ENCODE assay signal across 8 cellular contexts in genomic region chr14:95533822-95534221, GRCh38. TPM values are rescaled to one million over a fixed set of nuclear protein-coding genes. Genes with fewer than 3 reads are reported as not detected.
A peak's percentile ranks its signal among the peaks of the same experiment; 100 is the strongest.
DNase-seq lines count a peak whose midpoint lies in the region; ATAC-seq and TF ChIP-seq lines count a peak whose summit lies in the region.

No MANE protein-coding gene starts in this region.

- DNase-seq in BJ (ENCODE audit: low read depth) (no peak), LNCaP clone FGC (ENCODE audit: low read depth) (no peak), cardiac fibroblast (ENCODE audit: low read depth in 2 of 2) (no peak), naive B cell (no peak), NCI-H1930 (lab: John Stamatoyannopoulos, UW) (no peak)
- DNase-seq in stimulated activated CD4-positive, alpha-beta T cell treated with anti-CD3 and anti-CD28 coated beads, Interleukin-4, amount 100 ng/mL, for 4 hours = no peak

- CTCF ChIA-PET in BJ (lab: Yijun Ruan, JAX) = interaction anchor here (0.6 to 5.4 kb wide), 5 partner anchors 13 to 102 kb away, joined by 3 to 33 read pairs (median 4); no protein-coding TSS in a partner anchor

- peaks cover 38 to 58% (median 54%) of the 10 kb centered on the region in 3 donors for H3K4me1 Mint-ChIP-seq in naive B cell

- peak overlapping the region; percentile 91 to 99 (median 98) for H3K27ac Mint-ChIP-seq in naive B cell

- H3K4me3 ChIP-seq in BJ (ENCODE audit: low read depth, low read length) = peak overlapping the region; percentile 89
- peak overlapping the region; percentile 83 for H3K4me3 ChIP-seq in LNCaP clone FGC (ENCODE audit: low read depth, low read length)
- H3K4me3 ChIP-seq in cardiac fibroblast (replicated peaks in 1 of 2; ENCODE audit: low read depth in 2 of 2, low read length in 2 of 2) = peak overlapping the region; percentile 67 to 81

- no peaks in the 10 kb centered on the region for H3K36me3 ChIP-seq in BJ (ENCODE audit: control insufficient read depth, insufficient read depth, low read length)

- ATAC-seq in naive B cell (ENCODE audit: low read depth in 2 of 2) = no peak
- ATAC-seq in HG02610 (IDR thresholded peaks at IDR 0.05; ENCODE audit: unreplicated experiment) = no peak
- ATAC-seq in GM19351 (IDR thresholded peaks at IDR 0.05; ENCODE audit: unreplicated experiment) = no peak

- TF ChIP-seq CTCF in BJ (IDR thresholded peaks at IDR 0.05; ENCODE audit: insufficient read depth, low read depth, low read length) (no peak), LNCaP clone FGC (IDR thresholded peaks at IDR 0.05; ENCODE audit: control insufficient read depth, extremely low read depth, insufficient read depth) (no peak), cardiac fibroblast (IDR thresholded peaks at IDR 0.05; ENCODE audit: low read depth, low read length) (no peak)

- POLR2A ChIA-PET in BJ (lab: Charles Lee) = no interaction called here

- no peaks in the 10 kb centered on the region for H3K27me3 Mint-ChIP-seq in naive B cell

- no peaks in the 10 kb centered on the region for H3K27me3 ChIP-seq in BJ (ENCODE audit: control insufficient read depth, insufficient read depth, low read length)

- H3K4me3 Mint-ChIP-seq in naive B cell = peak overlapping the region; percentile 82 to 98 (median 93)

- no peaks in the 10 kb centered on the region for H3K36me3 Mint-ChIP-seq in naive B cell

- H3K9me3 Mint-ChIP-seq in naive B cell = no peaks in the 10 kb centered on the region

RNA-seq across cellular contexts. Expression of gene GLRX5, which starts 1.0 kb away (rescaled TPM):
- polyA plus RNA-seq in BJ (2011; rRNA removed) (15.3 and 23.6 TPM in 2 replicates), naive B cell (ENCODE audit: low read depth in 6 of 6) (10 to 100 TPM; 51.3 to 98.1 (median 62.4) TPM)
- 6.2 and 6.5 TPM in 2 replicates for polyA minus RNA-seq in BJ (2011; rRNA and poly(A)+ RNA removed)

RNA-seq across cellular contexts. Expression of gene SYNE3, which starts 17.4 kb away (rescaled TPM):
- polyA plus RNA-seq in BJ (2011; rRNA removed) = 3.5 TPM in 2 replicates
- polyA minus RNA-seq in BJ (2011; rRNA and poly(A)+ RNA removed) = 6.0 and 6.1 TPM in 2 replicates
- polyA plus RNA-seq in naive B cell (ENCODE audit: low read depth in 6 of 6) = 1 to 10 TPM in 5 of 6 donors, under 1 TPM in 1; 0.71 to 9.4 (median 5.3) TPM
